27 cellular contexts compared by ENCODE assay signal in genomic region chr6:135168766-135169165, GRCh38.
"Had no signal": no experiment of that assay in that cellular context is flagged by ENCODE, and none has a peak within 500 bp of the region (broad histone marks: within the 10 kb centered on the region; RNA-seq: fewer than 3 reads in every experiment).

No MANE protein-coding gene starts in this region.

- H3K27ac Mint-ChIP-seq: naive thymus-derived CD8-positive, alpha-beta T cell; nephron; stimulated activated memory B cell treated with anti-CD40 and anti-IgM and Interleukin-4, amounts not matched to agents 10 μg/mL and 1 μg/mL and 100 μg/mL, for 72 hours; stimulated activated naive CD8-positive, alpha-beta T cell treated with anti-CD3 and anti-CD28 coated beads, Interleukin-15, amount 100 ng/mL, for 72 hours; type B pancreatic cell had no signal

- H3K27me3 Mint-ChIP-seq: naive thymus-derived CD8-positive, alpha-beta T cell; stimulated activated memory B cell treated with anti-CD40 and anti-IgM and Interleukin-4, amounts not matched to agents 10 μg/mL and 1 μg/mL and 100 μg/mL, for 72 hours; stimulated activated naive CD8-positive, alpha-beta T cell treated with anti-CD3 and anti-CD28 coated beads, Interleukin-15, amount 100 ng/mL, for 72 hours had no signal

- H3K36me3 Mint-ChIP-seq: naive thymus-derived CD8-positive, alpha-beta T cell; stimulated activated memory B cell treated with anti-CD40 and anti-IgM and Interleukin-4, amounts not matched to agents 10 μg/mL and 1 μg/mL and 100 μg/mL, for 72 hours; type B pancreatic cell had no signal

- ATAC-seq: left cardiac atrium; lower lobe of right lung; naive thymus-derived CD8-positive, alpha-beta T cell; pancreas; right cardiac atrium; sciatic nerve; stimulated activated memory B cell treated with anti-CD40 and anti-IgM and Interleukin-4, amounts not matched to agents 10 μg/mL and 1 μg/mL and 100 μg/mL, for 72 hours; stimulated activated naive CD8-positive, alpha-beta T cell treated with anti-CD3 and anti-CD28 coated beads, Interleukin-15, amount 100 ng/mL, for 72 hours had no signal

- H3K4me1 Mint-ChIP-seq: nephron, neural crest cell had no signal

- H3K4me3 Mint-ChIP-seq: naive thymus-derived CD8-positive, alpha-beta T cell; nephron; neural crest cell; stimulated activated memory B cell treated with anti-CD40 and anti-IgM and Interleukin-4, amounts not matched to agents 10 μg/mL and 1 μg/mL and 100 μg/mL, for 72 hours; stimulated activated naive CD8-positive, alpha-beta T cell treated with anti-CD3 and anti-CD28 coated beads, Interleukin-15, amount 100 ng/mL, for 72 hours; type B pancreatic cell had no signal

- H3K9me3 ChIP-seq: left lung, lower lobe of right lung, pancreas, prostate gland, spleen, tibial nerve, uterus had no signal

- DNase-seq: hippocampal formation; left cardiac atrium; left lung; lower lobe of right lung; mammary epithelial cell; mesenchymal stem cell; naive thymus-derived CD8-positive, alpha-beta T cell; nucleus accumbens; pancreas; posterior cingulate gyrus; retina; right cardiac atrium; spleen; stimulated activated CD4-positive, alpha-beta T cell treated with anti-CD3 and anti-CD28 coated beads, Interleukin-2, amount 100 ng/mL, for 48 hours; stimulated activated CD4-positive, alpha-beta T cell treated with anti-CD3 and anti-CD28 coated beads, Interleukin-4, amount 100 ng/mL, for 4 hours; stimulated activated CD8-positive, alpha-beta memory T cell treated with anti-CD3 and anti-CD28 coated beads, Interleukin-4, amount 100 ng/mL, for 48 hours; stimulated activated naive CD4-positive, alpha-beta T cell treated with Interleukin-2 at 50 U/mL for 16 hours; stimulated activated naive CD8-positive, alpha-beta T cell treated with anti-CD3 and anti-CD28 coated beads, Interleukin-15, amount 100 ng/mL, for 72 hours; substantia nigra; uterus had no signal

- FAIRE-seq: pancreas had no signal
